22 cellular contexts compared by ENCODE assay signal in genomic region chr1:8355439-8356255, GRCh38. TPM values are rescaled to one million over a fixed set of nuclear protein-coding genes. Genes with fewer than 3 reads are reported as not detected.
DNase-seq lines count a peak whose midpoint lies in the region; ATAC-seq, FAIRE-seq and TF ChIP-seq lines count a peak whose summit lies in the region.
"Had no signal": no experiment of that assay in that cellular context is flagged by ENCODE, and none has a peak within 500 bp of the region (broad histone marks: within the 10 kb centered on the region; RNA-seq: fewer than 3 reads in every experiment).

No MANE protein-coding gene starts in this region.

- no peaks in the 10 kb centered on the region for H3K9me3 ChIP-seq in endodermal cell (ENCODE audit: control insufficient read depth, low read length)
- no peaks in the 10 kb centered on the region for H3K9me3 ChIP-seq in kidney (ENCODE audit: control insufficient read depth in 1 of 2, low read length in 2 of 2)
- no peaks in the 10 kb centered on the region for H3K9me3 ChIP-seq in gastrocnemius medialis
- H3K9me3 ChIP-seq in WERI-Rb-1 (ENCODE audit: severe bottlenecking): no peaks in the 10 kb centered on the region
- H3K9me3 ChIP-seq: prostate gland, SK-N-SH had no signal

- H3K9ac ChIP-seq in endodermal cell (ENCODE audit: extremely low read depth, low read length, poor library complexity, severe bottlenecking) (no peak overlapping the region), kidney (ENCODE audit: low read length in 2 of 2) (no peak overlapping the region)
- H3K9ac ChIP-seq: SK-N-SH had no signal

- peak overlapping the region; percentile 55 for H3K27ac Mint-ChIP-seq in endodermal cell
- H3K27ac Mint-ChIP-seq: activated naive CD8-positive, alpha-beta T cell treated with anti-CD3 and anti-CD28 coated beads, Interleukin-2, amount 10 ng/mL, durations not matched to agents 7 days and 5 days; activated T-cell treated with anti-CD3 and anti-CD28 coated beads, Interleukin-2, amount 50 U/mL, for 72 hours had no signal

- peak overlapping the region; percentile 29 for H3K27ac ChIP-seq in VCaP
- H3K27ac ChIP-seq in endodermal cell (ENCODE audit: low read depth, low read length): peak overlapping the region; percentile 29
- no peak overlapping the region for H3K27ac ChIP-seq in kidney (ENCODE audit: low read depth in 2 of 2, low read length in 2 of 2)
- H3K27ac ChIP-seq in gastrocnemius medialis: peak overlapping the region; percentile 44 to 95 (median 60)
- H3K27ac ChIP-seq in WERI-Rb-1: no peak overlapping the region
- H3K27ac ChIP-seq: C4-2B had no signal

- H3K4me1 Mint-ChIP-seq in endodermal cell: peaks cover 6% of the 10 kb centered on the region
- H3K4me1 Mint-ChIP-seq: activated naive CD8-positive, alpha-beta T cell treated with anti-CD3 and anti-CD28 coated beads, Interleukin-2, amount 10 ng/mL, durations not matched to agents 7 days and 5 days; brain had no signal

- TF ChIP-seq CTCF in VCaP (conservative IDR thresholded peaks at IDR 0.05) (no peak), endodermal cell (conservative IDR thresholded peaks at IDR 0.05) (no peak), kidney (IDR thresholded peaks at IDR 0.05; ENCODE audit: borderline replicate concordance, extremely low read depth, insufficient read depth) (no peak), gastrocnemius medialis (IDR thresholded peaks at IDR 0.05 in 4 of 5, conservative IDR thresholded peaks at IDR 0.05 in 1 of 5) (no peak), WERI-Rb-1 (IDR thresholded peaks at IDR 0.05; ENCODE audit: low read depth, low read length) (no peak)

- H3K36me3 ChIP-seq in endodermal cell (ENCODE audit: control insufficient read depth, insufficient read depth, low read length) (peaks cover 66% of the 10 kb centered on the region), kidney (ENCODE audit: control insufficient read depth in 1 of 2, insufficient read depth in 2 of 2, low read length in 2 of 2) (peaks cover 44 to 61% of the 10 kb centered on the region in 2 donors), gastrocnemius medialis (peaks cover 7 to 80% of the 10 kb centered on the region in 2 donors), WERI-Rb-1 (peaks cover 91% of the 10 kb centered on the region)

- DNase-seq in endodermal cell: no peak
- peak; percentile 66 for DNase-seq in kidney
- DNase-seq in gastrocnemius medialis: peak in 1 of 2 donors; percentile 73
- DNase-seq in WERI-Rb-1: no peak
- DNase-seq in DMS153 (lab: John Stamatoyannopoulos, UW): no peak
- DNase-seq: activated CD4-positive, CD25-positive, alpha-beta regulatory T cell treated with anti-CD3 and anti-CD28 coated beads, Interleukin-2, amount 50 U/mL, for 72 hours; activated naive CD8-positive, alpha-beta T cell treated with anti-CD3 and anti-CD28 coated beads, Interleukin-2, amount 10 ng/mL, durations not matched to agents 7 days and 5 days; activated T-cell treated with anti-CD3 and anti-CD28 coated beads, Interleukin-2, amount 50 U/mL, for 72 hours; NCI-H1417 treated with DMSO at 0.1 percent for 48 hours; NCI-H2107; NCI-H510A; NK-92 treated with Interleukin-12 subunit alpha and Interleukin-12 subunit beta, amount 100 ng/mL, for 24 hours; SK-N-SH; stimulated activated CD4-positive, alpha-beta T cell treated with anti-CD3 and anti-CD28 coated beads, Interleukin-12 subunit alpha, Interleukin-12 subunit beta, amount 100 ng/mL, for 4 hours had no signal

- H3K4me1 ChIP-seq in endodermal cell (ENCODE audit: control insufficient read depth, insufficient read depth, low read length) (no peaks in the 10 kb centered on the region), kidney (ENCODE audit: control insufficient read depth in 1 of 2, insufficient read depth in 1 of 2, low read depth in 1 of 2, low read length in 2 of 2) (peaks cover 0 to 11% of the 10 kb centered on the region in 2 donors), gastrocnemius medialis (peaks cover 32 to 40% of the 10 kb centered on the region in 2 donors)

- H3K4me3 Mint-ChIP-seq in endodermal cell: no peak overlapping the region
- H3K4me3 Mint-ChIP-seq: activated naive CD8-positive, alpha-beta T cell treated with anti-CD3 and anti-CD28 coated beads, Interleukin-2, amount 10 ng/mL, durations not matched to agents 7 days and 5 days; activated T-cell treated with anti-CD3 and anti-CD28 coated beads, Interleukin-2, amount 50 U/mL, for 72 hours; brain; nephron had no signal

- no peak for TF ChIP-seq POLR2A in gastrocnemius medialis (IDR thresholded peaks at IDR 0.05)

- no peaks in the 10 kb centered on the region for H3K9me3 Mint-ChIP-seq in endodermal cell
- H3K9me3 Mint-ChIP-seq: activated naive CD8-positive, alpha-beta T cell treated with anti-CD3 and anti-CD28 coated beads, Interleukin-2, amount 10 ng/mL, durations not matched to agents 7 days and 5 days; activated T-cell treated with anti-CD3 and anti-CD28 coated beads, Interleukin-2, amount 50 U/mL, for 72 hours; brain; nephron had no signal

- no peaks in the 10 kb centered on the region for H3K27me3 ChIP-seq in endodermal cell (ENCODE audit: control insufficient read depth, insufficient read depth, low read length, poor library complexity, severe bottlenecking)
- H3K27me3 ChIP-seq in gastrocnemius medialis: no peaks in the 10 kb centered on the region
- no peaks in the 10 kb centered on the region for H3K27me3 ChIP-seq in WERI-Rb-1 (ENCODE audit: insufficient read depth, low read depth, severe bottlenecking)

- 97% methylated on average over 10 to 22 of the region's 24 CpGs for WGBS in endodermal cell (ENCODE audit: insufficient coverage in 1 of 2, insufficient read length in 1 of 2), 2 experiments

- FAIRE-seq in kidney (lab: Jason Lieb, UNC): no peak
- FAIRE-seq: endothelial cell of umbilical vein, keratinocyte had no signal

- peaks cover 39% of the 10 kb centered on the region for H3K36me3 Mint-ChIP-seq in endodermal cell (ENCODE audit: low read depth)

- H3K4me3 ChIP-seq in endodermal cell (ENCODE audit: low read length) (no peak overlapping the region), kidney (ENCODE audit: low read length in 2 of 2) (no peak overlapping the region), gastrocnemius medialis (no peak overlapping the region), WERI-Rb-1 (ENCODE audit: low read depth, low read length) (no peak overlapping the region)
- H3K4me3 ChIP-seq: prostate gland had no signal

- no peaks in the 10 kb centered on the region for H3K27me3 Mint-ChIP-seq in endodermal cell (ENCODE audit: insufficient read depth)
- H3K27me3 Mint-ChIP-seq: activated naive CD8-positive, alpha-beta T cell treated with anti-CD3 and anti-CD28 coated beads, Interleukin-2, amount 10 ng/mL, durations not matched to agents 7 days and 5 days; brain had no signal

- in situ Hi-C loops in gastrocnemius medialis (cut with MboI; ENCODE audit: low sequenced_read_pairs in 4 of 4): no loop called here

- ATAC-seq in gastrocnemius medialis (peak in 1 of 2 donors; percentile 25), GM21381 (IDR thresholded peaks at IDR 0.05; ENCODE audit: unreplicated experiment) (no peak)
- ATAC-seq: activated T-cell treated with anti-CD3 and anti-CD28 coated beads, Interleukin-2, amount 50 U/mL, for 72 hours had no signal

- intact Hi-C loops in kidney (cut with DNase I): no loop called here
- intact Hi-C loops in gastrocnemius medialis (cut with DNase I; ENCODE audit: low total_unique reads): no loop called here

RNA-seq across cellular contexts. Expression of gene SLC45A1, which starts 37.7 kb away (rescaled TPM):
- total RNA-seq in endodermal cell: under 1 TPM in 1 of 2 donors, not detected in 1; 0.42 TPM
- 2.4 TPM for polyA plus RNA-seq in endodermal cell (2013, experiment 1 of 2)
- polyA plus RNA-seq in endodermal cell (2013, experiment 2 of 2): 2.3 TPM
- total RNA-seq in kidney: 1.8 TPM
- polyA plus RNA-seq in kidney (ENCODE audit: insufficient read depth, low read depth, low replicate concordance): 9.2 TPM
- 1 to 10 TPM in 1 of 4 donors, under 1 TPM in 3; 0.56 to 2.9 (median 0.68) TPM for total RNA-seq in gastrocnemius medialis

Comparison
In these comparisons a context has a peak if more than half of its experiments do, and no peak if none do; other contexts are left out.
1. H3K27ac ChIP-seq: peak in VCaP (single experiment), endodermal cell (single experiment) and gastrocnemius medialis (4 of 4); none in kidney (0 of 2) and WERI-Rb-1 (single experiment).